20 cellular contexts compared by ENCODE assay signal in the genomic region with DNA sequence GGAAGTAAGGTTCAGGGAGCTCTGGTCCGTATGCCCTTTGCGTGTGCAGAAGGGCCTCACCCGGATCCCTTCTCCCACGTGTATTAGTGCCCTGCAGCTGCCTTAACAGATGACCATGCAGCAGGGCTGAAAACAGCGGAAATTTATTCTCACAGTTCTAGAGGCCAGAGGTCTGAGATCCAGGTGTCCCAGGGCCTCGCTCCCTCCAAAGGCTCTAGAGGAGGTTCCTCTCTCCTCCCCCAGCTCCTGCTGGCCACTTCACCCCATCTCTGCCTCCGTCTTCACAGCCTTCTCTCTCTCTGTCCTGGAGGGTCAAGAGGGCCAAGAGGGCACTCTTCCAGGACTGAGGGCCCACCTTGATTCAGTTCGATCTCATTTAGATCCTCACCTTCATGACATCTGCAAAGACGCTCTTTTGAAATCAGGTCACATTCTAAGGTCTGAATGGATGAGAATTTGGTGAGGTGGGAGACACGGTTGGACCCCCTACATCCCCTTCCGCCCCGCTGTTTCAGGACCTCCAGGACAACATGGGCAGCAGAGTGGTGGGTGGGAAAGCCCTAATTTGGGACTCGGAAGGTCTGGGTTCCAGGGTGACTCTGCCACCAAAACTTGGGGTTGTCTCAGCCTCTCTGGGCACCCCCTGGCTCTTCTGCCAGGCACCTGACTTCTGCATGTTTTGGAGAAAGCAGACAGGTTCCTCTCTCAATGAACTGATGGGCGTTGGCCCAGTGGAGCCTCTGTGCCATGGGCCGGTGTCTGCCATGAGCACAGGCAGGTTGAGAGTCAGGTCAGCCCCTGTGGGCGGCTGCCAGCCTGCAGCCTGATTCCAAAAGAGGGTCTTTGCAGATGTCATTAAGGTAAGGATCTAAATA.
DNase-seq lines count a peak whose midpoint lies in the region; ATAC-seq, FAIRE-seq and TF ChIP-seq lines count a peak whose summit lies in the region.
"Had no signal": no experiment of that assay in that cellular context is flagged by ENCODE, and none has a peak within 500 bp of the region (broad histone marks: within the 10 kb centered on the region; RNA-seq: fewer than 3 reads in every experiment).

No MANE protein-coding gene starts in this region.

- H2BK120ac ChIP-seq in H9 (ENCODE audit: low read depth, low read length, poor library complexity, severe bottlenecking): no peak overlapping the region

- H3K36me3 ChIP-seq in HepG2 (replicated peaks in 1 of 2; ENCODE audit: control insufficient read depth in 1 of 2, insufficient read depth in 2 of 2, low read length in 2 of 2) (peaks cover 10 to 19% of the 10 kb centered on the region in 2 experiments; a peak in 4 of 5 replicates), testis (ENCODE audit: low read depth, missing control alignments) (no peaks in the 10 kb centered on the region)
- H3K36me3 ChIP-seq: cardiac muscle cell, ovary had no signal

- H3K23me2 ChIP-seq in H9 (ENCODE audit: insufficient read length, low read depth, low read length, poor library complexity, severe bottlenecking): peaks cover 2% of the 10 kb centered on the region

- H3K36me3 Mint-ChIP-seq in H9 (ENCODE audit: insufficient read depth in 1 of 3, low read depth in 3 of 3): peaks cover 20 to 31% (median 27%) of the 10 kb centered on the region in 3 experiments

- no peak overlapping the region for H2BK5ac ChIP-seq in H9 (ENCODE audit: insufficient read length, low read length)

- no peak overlapping the region for H2BK15ac ChIP-seq in H9 (ENCODE audit: low read depth, low read length)

- CTCF ChIA-PET in HepG2 (lab: Yijun Ruan, JAX; ENCODE audit: low intra/inter-chr PET ratio, low total read pairs): no interaction called here

- H3K27ac Mint-ChIP-seq in H9: peak overlapping the region in 2 of 3 experiments; percentile 58 to 80; a peak in 3 of 7 replicates

- H3K79me2 ChIP-seq in H9 (ENCODE audit: insufficient read depth, low read length): no peaks in the 10 kb centered on the region
- no peaks in the 10 kb centered on the region for H3K79me2 ChIP-seq in HepG2 (ENCODE audit: insufficient read depth, low read length)

- no peak overlapping the region for H4K5ac ChIP-seq in H9 (ENCODE audit: insufficient read length, low read depth, low read length)

- H4K8ac ChIP-seq in H9 (replicated peaks; ENCODE audit: insufficient read length, low read depth, low read length): no peak overlapping the region

- no peaks in the 10 kb centered on the region; a peak in 2 of 5 replicates for H3K9me3 Mint-ChIP-seq in H9

- no TSS peak for BruUV-seq in HepG2 (replicated peaks; lab: Mats Ljungman, UMichigan)

- H3K79me1 ChIP-seq in H9 (ENCODE audit: insufficient read depth, low read depth, low read length, poor library complexity, severe bottlenecking): no peaks in the 10 kb centered on the region

- H3K4me2 ChIP-seq in H9 (ENCODE audit: insufficient read depth, insufficient read length, low read length): no peak overlapping the region
- no peak overlapping the region for H3K4me2 ChIP-seq in HepG2 (ENCODE audit: low read depth, low read length)

- no peak overlapping the region for H3K4ac ChIP-seq in H9 (ENCODE audit: low read depth, low read length)

- H3K56ac ChIP-seq in H9 (ENCODE audit: insufficient read length, low read depth, low read length): no peak overlapping the region

- DNase-seq in activated CD8-positive, alpha-beta memory T cell treated with anti-CD3 and anti-CD28 coated beads, Interleukin-2, amount 50 U/mL, for 48 hours: peak; percentile 53
- no peak for DNase-seq in activated CD8-positive, alpha-beta memory T cell treated with anti-CD3 and anti-CD28 coated beads for 24 hours
- no peak for DNase-seq in H9
- no peak for DNase-seq in HepG2 (ENCODE audit: low spot score)
- peak; percentile 12 for DNase-seq in testis
- DNase-seq in cortex of kidney (lab: John Stamatoyannopoulos, UW): no peak
- DNase-seq: activated CD8-positive, alpha-beta memory T cell treated with anti-CD3 and anti-CD28 coated beads, Interleukin-2, amount 50 U/mL, for 4 hours; effector CD8-positive, alpha-beta T cell; hippocampal formation; kidney glomerular epithelial cell; NCI-H1048; NCI-H2081 treated with DMSO at 0.1 percent for 48 hours had no signal

- H3K4me3 ChIP-seq in HepG2 (replicated peaks in 1 of 3; ENCODE audit: insufficient read depth in 1 of 3, low read depth in 2 of 3, low read length in 3 of 3) (no peak overlapping the region), testis (no peak overlapping the region)
- H3K4me3 ChIP-seq: cardiac muscle cell, ovary, SK-N-MC had no signal

- in situ Hi-C loops in HepG2 (cut with HindIII; ENCODE audit: extremely low pct_ligation_motif_present, low pct_unique_long_range_greater_than_20kb): no loop called here

- no peak overlapping the region for H2AK5ac ChIP-seq in H9 (ENCODE audit: insufficient read length, low read length)

- no peak overlapping the region for H2BK20ac ChIP-seq in H9 (ENCODE audit: low read depth, low read length, poor library complexity, severe bottlenecking)

- H3K27ac ChIP-seq in H9 (ENCODE audit: insufficient read length, low read depth, low read length) (no peak overlapping the region), HepG2 (ENCODE audit: extremely low read length, insufficient read depth, low read length) (no peak overlapping the region), testis (no peak overlapping the region)
- H3K27ac ChIP-seq: cardiac muscle cell, ovary, SK-N-MC, VCaP had no signal

- no peak overlapping the region for H3K9ac ChIP-seq in H9 (ENCODE audit: extremely low read depth, insufficient read length, low read length)
- H3K9ac ChIP-seq in HepG2 (ENCODE audit: insufficient read depth, low read depth, low read length): no peak overlapping the region

- TF ChIP-seq RAD21 in HepG2 (CRISPR knock-in tag; IDR thresholded peaks at IDR 0.05): no peak

- H3K4me3 Mint-ChIP-seq in H9: no peak overlapping the region

- no peak overlapping the region for H3K14ac ChIP-seq in H9 (ENCODE audit: insufficient read depth, low read length)

- H3K18ac ChIP-seq in H9 (ENCODE audit: insufficient read length, low read depth, low read length): no peak overlapping the region

- no peaks in the 10 kb centered on the region for H4K20me1 ChIP-seq in H9 (ENCODE audit: control insufficient read depth, insufficient read depth, insufficient read length)
- no peaks in the 10 kb centered on the region for H4K20me1 ChIP-seq in HepG2 (ENCODE audit: insufficient read depth, low read length)

- ATAC-seq in HepG2: no peak
- ATAC-seq in GM21529 (IDR thresholded peaks at IDR 0.05; ENCODE audit: unreplicated experiment): no peak
- no peak for ATAC-seq in GM18873 (IDR thresholded peaks at IDR 0.05; ENCODE audit: low FRiP score, unreplicated experiment)
- ATAC-seq: Panc1 had no signal

- no peak overlapping the region for H3K23ac ChIP-seq in H9 (ENCODE audit: insufficient read length, low read depth, low read length)

- no peaks in the 10 kb centered on the region for H3K9me3 ChIP-seq in H9 (ENCODE audit: control insufficient read depth, low read depth, low read length)
- no peaks in the 10 kb centered on the region for H3K9me3 ChIP-seq in HepG2 (ENCODE audit: low read length)
- H3K9me3 ChIP-seq in testis: no peaks in the 10 kb centered on the region
- H3K9me3 ChIP-seq: ovary had no signal

- H3K27me3 ChIP-seq in H9 (ENCODE audit: insufficient read depth, low read length): no peaks in the 10 kb centered on the region
- H3K27me3 ChIP-seq in HepG2 (ENCODE audit: control insufficient read depth in 1 of 2, insufficient read depth in 2 of 2, low read length in 2 of 2): no peaks in the 10 kb centered on the region
- no peaks in the 10 kb centered on the region for H3K27me3 ChIP-seq in testis
- H3K27me3 ChIP-seq: cardiac muscle cell, ovary had no signal

- TF ChIP-seq CTCF in H9 (conservative IDR thresholded peaks at IDR 0.05) (no peak), HepG2 (CRISPR knock-in tag; IDR thresholded peaks at IDR 0.05) (no peak), testis (IDR thresholded peaks at IDR 0.05) (no peak)

- no peak overlapping the region for H3T11ph ChIP-seq in H9 (ENCODE audit: low read length)

- H3K4me1 Mint-ChIP-seq in H9: peaks cover 10 to 15% of the 10 kb centered on the region in 2 experiments

- POLR2A ChIA-PET in HepG2 (lab: Yijun Ruan, JAX): no interaction called here

- WGBS in H9 (ENCODE audit: extremely low coverage, insufficient read length, low lambda C conversion rate): no CpG with 5 or more reads among the region's 16 CpGs
- 93% methylated on average over 16 of the region's 16 CpGs for WGBS in HepG2 (ENCODE audit: low lambda C conversion rate)
- 90 to 93% methylated on average over 16 of the region's 16 CpGs for WGBS in testis, 2 donors

- H3K27me3 Mint-ChIP-seq in H9 (ENCODE audit: low read depth): no peaks in the 10 kb centered on the region; the same call in 1 of the 2 replicates

- intact Hi-C loops in HepG2 (cut with micrococcal nuclease; ENCODE audit: unreplicated experiment) (no loop called here), testis (cut with DNase I; ENCODE audit: low total_unique reads) (no loop called here)

- no peak overlapping the region for H2AFZ ChIP-seq in H9 (ENCODE audit: low read length)
- no peak overlapping the region for H2AFZ ChIP-seq in HepG2 (ENCODE audit: low read length)

- no peak for TF ChIP-seq EP300 in HepG2 (IDR thresholded peaks at IDR 0.05; ENCODE audit: low read depth in 2 of 2, low read length in 2 of 2)
- no peak for TF ChIP-seq EP300 in HepG2 (CRISPR knock-in tag; IDR thresholded peaks at IDR 0.05; ENCODE audit: borderline replicate concordance)

- peak in 1 of 2 experiments; percentile 41; a peak in 1 of 4 replicates for TF ChIP-seq POLR2A in HepG2 (IDR thresholded peaks at IDR 0.05; ENCODE audit: insufficient read depth in 1 of 2, low read depth in 2 of 2, low read length in 2 of 2)
- no peak for TF ChIP-seq POLR2A in testis (IDR thresholded peaks at IDR 0.05)

- no peak overlapping the region for H2BK12ac ChIP-seq in H9 (ENCODE audit: insufficient read length, low read depth, low read length)

- FAIRE-seq in HepG2 (lab: Jason Lieb, UNC): no peak
- FAIRE-seq: H1 had no signal

- H3K4me1 ChIP-seq in H9 (ENCODE audit: insufficient read depth, low read length): no peaks in the 10 kb centered on the region; the same call in 1 of the 2 replicates
- peaks cover 6% of the 10 kb centered on the region for H3K4me1 ChIP-seq in HepG2 (ENCODE audit: insufficient read depth, low read length)
- H3K4me1 ChIP-seq in testis: peaks cover 10% of the 10 kb centered on the region

- H4K91ac ChIP-seq in H9 (ENCODE audit: insufficient read length, low read depth, low read length): no peak overlapping the region

TF ChIP-seq in HepG2, 621 proteins besides CTCF, POLR2A, EP300 and RAD21 (continues in another document):
- TF ChIP-seq ZNF256 (CRISPR knock-in tag; conservative IDR thresholded peaks at IDR 0.05): no peak
- 0 out of 2 replicates have a peak, but pooled peaks have one; percentile 29 for TF ChIP-seq PAF1 (CRISPR knock-in tag; IDR thresholded peaks at IDR 0.05)
- no peak for TF ChIP-seq ZNF20 (CRISPR knock-in tag; IDR thresholded peaks at IDR 0.05)
- TF ChIP-seq ATRX (CRISPR knock-in tag; IDR thresholded peaks at IDR 0.05; ENCODE audit: borderline replicate concordance): no peak

Comparison
In these comparisons a context has a peak if more than half of its experiments do, and no peak if none do; other contexts are left out.
1. DNase-seq: peak in activated CD8-positive, alpha-beta memory T cell treated with anti-CD3 and anti-CD28 coated beads, Interleukin-2, amount 50 U/mL, for 48 hours (single experiment) and testis (single experiment); none in activated CD8-positive, alpha-beta memory T cell treated with anti-CD3 and anti-CD28 coated beads for 24 hours (single experiment), H9 (single experiment), HepG2 (single experiment) and cortex of kidney (single experiment).